Comparison of ENCODE assay signal across 15 cellular contexts in genomic region chr3:33358172-33358781, GRCh38.
DNase-seq lines count a peak whose midpoint lies in the region; ATAC-seq and TF ChIP-seq lines count a peak whose summit lies in the region.
"Had no signal": no experiment of that assay in that cellular context is flagged by ENCODE, and none has a peak within 500 bp of the region (broad histone marks: within the 10 kb centered on the region; RNA-seq: fewer than 3 reads in every experiment).

No MANE protein-coding gene starts in this region.

- no peak overlapping the region for H3K4me3 ChIP-seq in HEK293 (ENCODE audit: low read depth, low read length)
- no peak overlapping the region for H3K4me3 ChIP-seq in gastroesophageal sphincter

- H3K4me1 ChIP-seq in HEK293 (ENCODE audit: control insufficient read depth, insufficient read depth, low read length), result no peaks in the 10 kb centered on the region
- no peaks in the 10 kb centered on the region for H3K4me1 ChIP-seq in gastroesophageal sphincter
- H3K4me1 ChIP-seq: BE2C had no signal

- DNase-seq in G401 (ENCODE audit: low spot score) (peak; percentile 69), cerebellar cortex (ENCODE audit: low spot score) (peak; percentile 63), myocyte (ENCODE audit: low read depth) (peak; percentile 50), DMS153 (lab: John Stamatoyannopoulos, UW) (no peak), NCI-H1105 treated with DMSO at 0.1 percent for 48 hours (lab: John Stamatoyannopoulos, UW) (no peak)
- DNase-seq in activated T-cell treated with anti-CD3 and anti-CD28 coated beads, Interleukin-2, amount 50 U/mL, for 48 hours, result no peak
- DNase-seq: BE2C; CD4-positive, alpha-beta memory T cell; H7; NCI-H146; NCI-H2171; NCI-H510A; SIG-M5 had no signal

- H3K27me3 ChIP-seq in gastroesophageal sphincter, result no peaks in the 10 kb centered on the region
- H3K27me3 ChIP-seq: BE2C had no signal

- TF ChIP-seq EP300 in gastroesophageal sphincter (IDR thresholded peaks at IDR 0.05), result no peak

- 59 to 71% methylated on average over 3 to 4 of the region's 4 CpGs for WGBS in gastroesophageal sphincter (ENCODE audit: low coverage in 1 of 2), 2 donors

- H3K27ac ChIP-seq in HEK293 (ENCODE audit: extremely low read depth, low read depth, low read length) (no peak overlapping the region), gastroesophageal sphincter (no peak overlapping the region)

- CTCF ChIA-PET in HEK293 (lab: Yijun Ruan, JAX), result interaction anchor here (0.7 to 2.1 kb wide), 2 partner anchors 14 to 24 kb away, joined by 6 to 9 read pairs; no protein-coding TSS in a partner anchor

- POLR2A ChIA-PET in HEK293 (lab: Yijun Ruan, JAX), result no interaction called here

- no peak for TF ChIP-seq CTCF in HEK293 (tag by site-specific recombination; IDR thresholded peaks at IDR 0.05)
- TF ChIP-seq CTCF in gastroesophageal sphincter (IDR thresholded peaks at IDR 0.05), result no peak

- H3K9me3 ChIP-seq in HEK293 (ENCODE audit: control insufficient read depth, insufficient read depth, low read depth, low read length) (no peaks in the 10 kb centered on the region), gastroesophageal sphincter (no peaks in the 10 kb centered on the region)
- H3K9me3 ChIP-seq: BE2C had no signal

- TF ChIP-seq POLR2A in gastroesophageal sphincter (IDR thresholded peaks at IDR 0.05), result no peak

- in situ Hi-C loops in G401 (cut with HindIII; ENCODE audit: low sequenced_read_pairs), result no loop called here

- H3K36me3 ChIP-seq in HEK293 (ENCODE audit: control insufficient read depth in 2 of 2, insufficient read depth in 1 of 2, low read length in 2 of 2) (peaks cover 0 to 3% of the 10 kb centered on the region in 2 experiments; a peak in 1 of 3 replicates), gastroesophageal sphincter (no peaks in the 10 kb centered on the region)
- H3K36me3 ChIP-seq: BE2C had no signal

- no peak for ATAC-seq in gastroesophageal sphincter

TF ChIP-seq in HEK293, 187 proteins besides CTCF, POLR2A, EP300 and RAD21:
- TF ChIP-seq ZNF174 (tag by site-specific recombination; IDR thresholded peaks at IDR 0.05) (no peak), SCRT1 (tag by site-specific recombination; IDR thresholded peaks at IDR 0.05; ENCODE audit: borderline replicate concordance) (no peak), PRDM1 (tag by site-specific recombination; IDR thresholded peaks at IDR 0.05) (no peak), ZBTB17 (tag by site-specific recombination; IDR thresholded peaks at IDR 0.05) (peak; percentile 59), ZBTB26 (tag by site-specific recombination; optimal IDR thresholded peaks at IDR 0.05) (no peak)
TF ChIP-seq in HEK293: peak in this region for 1.

Comparison
In these comparisons a context has a peak if more than half of its experiments do, and no peak if none do; other contexts are left out.
1. DNase-seq: peak in G401 (single experiment), cerebellar cortex (single experiment) and myocyte (single experiment); none in DMS153 (single experiment), activated T-cell treated with anti-CD3 and anti-CD28 coated beads, Interleukin-2, amount 50 U/mL, for 48 hours (0 of 2) and NCI-H1105 treated with DMSO at 0.1 percent for 48 hours (single experiment).